Comparison of ENCODE assay signal across 1 cellular context in genomic region chr15:58699769-58700168, GRCh38.
TF ChIP-seq lines count a peak whose summit lies in the region.

No MANE protein-coding gene starts in this region.

TF ChIP-seq in HepG2, 621 proteins besides CTCF, POLR2A, EP300 and RAD21 (continued from another document):
- TF ChIP-seq SNAI1 (CRISPR knock-in tag; IDR thresholded peaks at IDR 0.05; ENCODE audit: borderline replicate concordance): no peak
- TF ChIP-seq THYN1 (CRISPR knock-in tag; IDR thresholded peaks at IDR 0.05; ENCODE audit: borderline replicate concordance, low read depth): no peak
- peak; percentile 42; the same call in 1 of the 2 replicates for TF ChIP-seq MAFF (IDR thresholded peaks at IDR 0.05; ENCODE audit: low read depth, low read length)
- TF ChIP-seq RCOR2 (CRISPR knock-in tag; IDR thresholded peaks at IDR 0.05): no peak
- no peak for TF ChIP-seq IKZF1 (IDR thresholded peaks at IDR 0.05)
- TF ChIP-seq, protein P1, sequence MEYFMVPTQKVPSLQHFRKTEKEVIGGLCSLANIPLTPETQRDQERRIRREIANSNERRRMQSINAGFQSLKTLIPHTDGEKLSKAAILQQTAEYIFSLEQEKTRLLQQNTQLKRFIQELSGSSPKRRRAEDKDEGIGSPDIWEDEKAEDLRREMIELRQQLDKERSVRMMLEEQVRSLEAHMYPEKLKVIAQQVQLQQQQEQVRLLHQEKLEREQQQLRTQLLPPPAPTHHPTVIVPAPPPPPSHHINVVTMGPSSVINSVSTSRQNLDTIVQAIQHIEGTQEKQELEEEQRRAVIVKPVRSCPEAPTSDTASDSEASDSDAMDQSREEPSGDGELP (IDR thresholded peaks at IDR 0.05; ENCODE audit: borderline replicate concordance, low read depth): no peak
- peak; percentile 17; the same call in 1 of the 2 replicates for TF ChIP-seq CEBPB (IDR thresholded peaks at IDR 0.05; ENCODE audit: borderline replicate concordance, low read depth, low read length)
- TF ChIP-seq ZNF260 (CRISPR knock-in tag; IDR thresholded peaks at IDR 0.05; ENCODE audit: borderline replicate concordance, low read depth): no peak
- TF ChIP-seq MYNN (CRISPR knock-in tag; IDR thresholded peaks at IDR 0.05; ENCODE audit: low read depth): no peak
- peak; percentile 54 to 57 for TF ChIP-seq MAFK (conservative IDR thresholded peaks at IDR 0.05 in 1 of 2, IDR thresholded peaks at IDR 0.05 in 1 of 2; ENCODE audit: low read length in 2 of 2)
- no peak for TF ChIP-seq ZNF160 (CRISPR knock-in tag; IDR thresholded peaks at IDR 0.05)
- no peak for TF ChIP-seq CCAR2 (optimal IDR thresholded peaks at IDR 0.05; ENCODE audit: low read depth, low read length)
- TF ChIP-seq ZNF318 (CRISPR knock-in tag; IDR thresholded peaks at IDR 0.05): no peak
- TF ChIP-seq, protein P2, sequence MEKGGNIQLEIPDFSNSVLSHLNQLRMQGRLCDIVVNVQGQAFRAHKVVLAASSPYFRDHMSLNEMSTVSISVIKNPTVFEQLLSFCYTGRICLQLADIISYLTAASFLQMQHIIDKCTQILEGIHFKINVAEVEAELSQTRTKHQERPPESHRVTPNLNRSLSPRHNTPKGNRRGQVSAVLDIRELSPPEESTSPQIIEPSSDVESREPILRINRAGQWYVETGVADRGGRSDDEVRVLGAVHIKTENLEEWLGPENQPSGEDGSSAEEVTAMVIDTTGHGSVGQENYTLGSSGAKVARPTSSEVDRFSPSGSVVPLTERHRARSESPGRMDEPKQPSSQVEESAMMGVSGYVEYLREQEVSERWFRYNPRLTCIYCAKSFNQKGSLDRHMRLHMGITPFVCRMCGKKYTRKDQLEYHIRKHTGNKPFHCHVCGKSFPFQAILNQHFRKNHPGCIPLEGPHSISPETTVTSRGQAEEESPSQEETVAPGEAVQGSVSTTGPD (CRISPR knock-in tag; IDR thresholded peaks at IDR 0.05): no peak
- no peak for TF ChIP-seq SPEN (CRISPR knock-in tag; IDR thresholded peaks at IDR 0.05; ENCODE audit: low read depth)
- no peak for TF ChIP-seq ZBTB7B (CRISPR knock-in tag; IDR thresholded peaks at IDR 0.05)
- TF ChIP-seq, protein P3, sequence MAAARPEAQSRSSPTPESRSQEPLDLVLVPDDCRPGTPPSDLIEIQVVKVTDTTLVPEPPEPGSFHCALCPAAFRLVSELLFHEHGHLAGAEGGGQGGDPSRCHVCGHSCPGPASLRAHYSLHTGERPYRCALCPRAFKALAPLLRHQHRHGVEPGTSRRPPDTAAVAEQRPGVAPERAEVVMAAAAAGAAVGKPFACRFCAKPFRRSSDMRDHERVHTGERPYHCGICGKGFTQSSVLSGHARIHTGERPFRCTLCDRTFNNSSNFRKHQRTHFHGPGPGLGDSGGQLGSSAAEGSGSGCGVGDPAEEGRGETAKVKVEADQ (CRISPR knock-in tag; IDR thresholded peaks at IDR 0.05; ENCODE audit: borderline replicate concordance): no peak
- TF ChIP-seq BCL6 (CRISPR knock-in tag; IDR thresholded peaks at IDR 0.05): no peak
- TF ChIP-seq ZFP37 (CRISPR knock-in tag; IDR thresholded peaks at IDR 0.05; ENCODE audit: borderline replicate concordance): no peak
- TF ChIP-seq ZNF780A (CRISPR knock-in tag; IDR thresholded peaks at IDR 0.05): no peak
- no peak for TF ChIP-seq ZNF274 (CRISPR knock-in tag; IDR thresholded peaks at IDR 0.05)
- no peak for TF ChIP-seq SIN3A (IDR thresholded peaks at IDR 0.05; ENCODE audit: borderline replicate concordance, low read depth, low read length)
- TF ChIP-seq MIER2 (CRISPR knock-in tag; IDR thresholded peaks at IDR 0.05): no peak
